In genomic region chr10:101716891-101717659, GRCh38 we compare ENCODE assay signal across 1 cellular context.
A peak's percentile ranks its signal among the peaks of the same experiment; 100 is the strongest.
TF ChIP-seq lines count a peak whose summit lies in the region.

No MANE protein-coding gene starts in this region.

TF ChIP-seq in K562, 482 proteins besides CTCF, POLR2A, EP300 and RAD21 (continued from another document):
- TF ChIP-seq ZNF318 (IDR thresholded peaks at IDR 0.05; ENCODE audit: borderline replicate concordance in 1 of 2, low read depth in 1 of 2): 0 out of 4 replicates have a peak, but pooled peaks of 1 of the 2 experiments have one; percentile 27
- TF ChIP-seq ZNF77 (CRISPR knock-in tag; IDR thresholded peaks at IDR 0.05): no peak
- TF ChIP-seq MCM5 (IDR thresholded peaks at IDR 0.05; ENCODE audit: low read depth): no peak
- no peak for TF ChIP-seq RBM34 (IDR thresholded peaks at IDR 0.05; ENCODE audit: borderline replicate concordance, insufficient read depth, low read length)
- TF ChIP-seq ZNF316 (IDR thresholded peaks at IDR 0.05): peak; percentile 67
- peak; percentile 54 for TF ChIP-seq RFX1 (IDR thresholded peaks at IDR 0.05)
- peak; percentile 54 for TF ChIP-seq MAFG (tag; conservative IDR thresholded peaks at IDR 0.05)
- peak; percentile 79 for TF ChIP-seq NFE2 (IDR thresholded peaks at IDR 0.05; ENCODE audit: low read depth)
- TF ChIP-seq C11orf30 (IDR thresholded peaks at IDR 0.05; ENCODE audit: low read depth): peak; percentile 81
- peak; percentile 31; the same call in 1 of the 2 replicates for TF ChIP-seq MAFF (IDR thresholded peaks at IDR 0.05; ENCODE audit: low read length)
- no peak for TF ChIP-seq JUND (IDR thresholded peaks at IDR 0.05; ENCODE audit: borderline replicate concordance, low read depth, low read length)
- TF ChIP-seq JUND (tag; IDR thresholded peaks at IDR 0.05; ENCODE audit: borderline replicate concordance, low read depth, low read length): peak; percentile 51; the same call in 2 of the 3 replicates
- peak; percentile 61 for TF ChIP-seq DACH1 (IDR thresholded peaks at IDR 0.05; ENCODE audit: partially characterized antibody)
- TF ChIP-seq BACH1 (tag; IDR thresholded peaks at IDR 0.05): peak; percentile 15; the same call in 1 of the 2 replicates
- TF ChIP-seq ZNF699 (CRISPR knock-in tag; IDR thresholded peaks at IDR 0.05; ENCODE audit: insufficient replicate concordance): no peak
